9 cellular contexts compared by ENCODE assay signal in genomic region chr3:75192065-75192658, GRCh38.
DNase-seq lines count a peak whose midpoint lies in the region; ATAC-seq and TF ChIP-seq lines count a peak whose summit lies in the region.
"Had no signal": no experiment of that assay in that cellular context is flagged by ENCODE, and none has a peak within 500 bp of the region (broad histone marks: within the 10 kb centered on the region; RNA-seq: fewer than 3 reads in every experiment).

No MANE protein-coding gene starts in this region.

- WGBS in body of pancreas, 2 donors: 42 to 50% methylated on average over 8 of the region's 8 CpGs

- intact Hi-C loops in CD4-positive, alpha-beta memory T cell (cut with micrococcal nuclease): no loop called here
- intact Hi-C loops in body of pancreas (cut with DNase I) (no loop called here), lower lobe of right lung (cut with DNase I) (no loop called here)

- H3K4me1 Mint-ChIP-seq in CD4-positive, alpha-beta memory T cell: no peaks in the 10 kb centered on the region
- H3K4me1 Mint-ChIP-seq in stimulated activated naive CD8-positive, alpha-beta T cell treated with anti-CD3 and anti-CD28 coated beads, Interleukin-15, amount 100 ng/mL, for 72 hours: no peaks in the 10 kb centered on the region
- H3K4me1 Mint-ChIP-seq: stimulated activated naive B cell treated with anti-CD40 and anti-IgM and Interleukin-4, amounts not matched to agents 10 μg/mL and 1 μg/mL and 100 μg/mL, for 72 hours had no signal

- peak in 4 of 5 donors; percentile 25 to 43 (median 28) for DNase-seq in CD4-positive, alpha-beta memory T cell
- DNase-seq in HS-27A (ENCODE audit: low read depth) (peak; percentile 20), T follicular helper cell (ENCODE audit: low read depth) (peak; percentile 25), body of pancreas (peak; percentile 25 to 50 (median 42)), lower lobe of right lung (no peak), NCI-H187 (lab: John Stamatoyannopoulos, UW) (no peak)
- peak; percentile 10 to 19 for DNase-seq in stimulated activated naive CD8-positive, alpha-beta T cell treated with anti-CD3 and anti-CD28 coated beads, Interleukin-15, amount 100 ng/mL, for 72 hours
- DNase-seq: stimulated activated naive B cell treated with anti-CD40 and anti-IgM and Interleukin-4, amounts not matched to agents 10 μg/mL and 1 μg/mL and 100 μg/mL, for 72 hours had no signal

- no peak overlapping the region for H3K4me3 ChIP-seq in CD4-positive, alpha-beta memory T cell (ENCODE audit: low read length in 2 of 2)
- H3K4me3 ChIP-seq in body of pancreas (no peak overlapping the region), lower lobe of right lung (no peak overlapping the region)

- ATAC-seq in GM18907 (IDR thresholded peaks at IDR 0.05; ENCODE audit: unreplicated experiment) (peak; percentile 89), body of pancreas (no peak), lower lobe of right lung (peak; percentile 32 to 65)
- ATAC-seq in stimulated activated naive CD8-positive, alpha-beta T cell treated with anti-CD3 and anti-CD28 coated beads, Interleukin-15, amount 100 ng/mL, for 72 hours: no peak

- TF ChIP-seq POLR2A in body of pancreas (IDR thresholded peaks at IDR 0.05): no peak

- TF ChIP-seq CTCF in body of pancreas (IDR thresholded peaks at IDR 0.05) (peak; percentile 51 to 88 (median 63)), lower lobe of right lung (IDR thresholded peaks at IDR 0.05) (peak; percentile 78)

- H3K27ac Mint-ChIP-seq in CD4-positive, alpha-beta memory T cell: no peak overlapping the region
- no peak overlapping the region for H3K27ac Mint-ChIP-seq in stimulated activated naive CD8-positive, alpha-beta T cell treated with anti-CD3 and anti-CD28 coated beads, Interleukin-15, amount 100 ng/mL, for 72 hours
- H3K27ac Mint-ChIP-seq: stimulated activated naive B cell treated with anti-CD40 and anti-IgM and Interleukin-4, amounts not matched to agents 10 μg/mL and 1 μg/mL and 100 μg/mL, for 72 hours had no signal

- H3K9me3 ChIP-seq in CD4-positive, alpha-beta memory T cell (ENCODE audit: control insufficient read depth in 1 of 2, low read length in 2 of 2): no peaks in the 10 kb centered on the region
- H3K9me3 ChIP-seq in body of pancreas (no peaks in the 10 kb centered on the region), lower lobe of right lung (no peaks in the 10 kb centered on the region)

- no peaks in the 10 kb centered on the region for H3K4me1 ChIP-seq in CD4-positive, alpha-beta memory T cell (ENCODE audit: insufficient read depth, low read length)
- H3K4me1 ChIP-seq in body of pancreas: no peaks in the 10 kb centered on the region
- H3K4me1 ChIP-seq in lower lobe of right lung: no peaks in the 10 kb centered on the region

- no peak overlapping the region for H3K27ac ChIP-seq in CD4-positive, alpha-beta memory T cell (ENCODE audit: low read depth, low read length)
- H3K27ac ChIP-seq in body of pancreas (no peak overlapping the region), lower lobe of right lung (no peak overlapping the region)

- POLR2A ChIA-PET in CD4-positive, alpha-beta memory T cell (lab: Charles Lee; ENCODE audit: partially characterized antibody): no interaction called here

- peaks cover 0 to 2% of the 10 kb centered on the region in 2 donors for H3K27me3 Mint-ChIP-seq in CD4-positive, alpha-beta memory T cell
- H3K27me3 Mint-ChIP-seq in stimulated activated naive CD8-positive, alpha-beta T cell treated with anti-CD3 and anti-CD28 coated beads, Interleukin-15, amount 100 ng/mL, for 72 hours: no peaks in the 10 kb centered on the region
- H3K27me3 Mint-ChIP-seq: stimulated activated naive B cell treated with anti-CD40 and anti-IgM and Interleukin-4, amounts not matched to agents 10 μg/mL and 1 μg/mL and 100 μg/mL, for 72 hours had no signal

- no peak overlapping the region for H3K4me3 Mint-ChIP-seq in CD4-positive, alpha-beta memory T cell
- H3K4me3 Mint-ChIP-seq in stimulated activated naive CD8-positive, alpha-beta T cell treated with anti-CD3 and anti-CD28 coated beads, Interleukin-15, amount 100 ng/mL, for 72 hours: no peak overlapping the region
- H3K4me3 Mint-ChIP-seq: stimulated activated naive B cell treated with anti-CD40 and anti-IgM and Interleukin-4, amounts not matched to agents 10 μg/mL and 1 μg/mL and 100 μg/mL, for 72 hours had no signal

- H3K27me3 ChIP-seq in CD4-positive, alpha-beta memory T cell (ENCODE audit: insufficient read depth, low read length): no peaks in the 10 kb centered on the region
- H3K27me3 ChIP-seq in body of pancreas: no peaks in the 10 kb centered on the region
- H3K27me3 ChIP-seq in lower lobe of right lung (ENCODE audit: low read depth): no peaks in the 10 kb centered on the region

- no peaks in the 10 kb centered on the region for H3K36me3 ChIP-seq in CD4-positive, alpha-beta memory T cell (ENCODE audit: insufficient read depth, low read length)
- no peaks in the 10 kb centered on the region for H3K36me3 ChIP-seq in body of pancreas (replicated peaks in 1 of 2; ENCODE audit: insufficient read depth in 1 of 2, low read depth in 2 of 2)
- H3K36me3 ChIP-seq in lower lobe of right lung: no peaks in the 10 kb centered on the region

- CTCF ChIA-PET in CD4-positive, alpha-beta memory T cell (lab: Charles Lee; ENCODE audit: partially characterized antibody): interaction anchor here (0.7 to 2.1 kb wide), 6 partner anchors 9 to 237 kb away, joined by 3 to 11 read pairs (median 5); no protein-coding TSS in a partner anchor

- H3K9me3 Mint-ChIP-seq in CD4-positive, alpha-beta memory T cell: no peaks in the 10 kb centered on the region
- H3K9me3 Mint-ChIP-seq in stimulated activated naive CD8-positive, alpha-beta T cell treated with anti-CD3 and anti-CD28 coated beads, Interleukin-15, amount 100 ng/mL, for 72 hours: no peaks in the 10 kb centered on the region
- H3K9me3 Mint-ChIP-seq: stimulated activated naive B cell treated with anti-CD40 and anti-IgM and Interleukin-4, amounts not matched to agents 10 μg/mL and 1 μg/mL and 100 μg/mL, for 72 hours had no signal

- H3K36me3 Mint-ChIP-seq in CD4-positive, alpha-beta memory T cell: no peaks in the 10 kb centered on the region
- H3K36me3 Mint-ChIP-seq: stimulated activated naive B cell treated with anti-CD40 and anti-IgM and Interleukin-4, amounts not matched to agents 10 μg/mL and 1 μg/mL and 100 μg/mL, for 72 hours had no signal

Comparison
In these comparisons a context has a peak if more than half of its experiments do, and no peak if none do; other contexts are left out.
1. DNase-seq: peak in CD4-positive, alpha-beta memory T cell (4 of 5), HS-27A (single experiment), T follicular helper cell (single experiment), body of pancreas (4 of 4) and stimulated activated naive CD8-positive, alpha-beta T cell treated with anti-CD3 and anti-CD28 coated beads, Interleukin-15, amount 100 ng/mL, for 72 hours (2 of 2); none in lower lobe of right lung (single experiment) and NCI-H187 (0 of 2).
2. ATAC-seq: peak in GM18907 (single experiment) and lower lobe of right lung (2 of 2); none in body of pancreas (single experiment) and stimulated activated naive CD8-positive, alpha-beta T cell treated with anti-CD3 and anti-CD28 coated beads, Interleukin-15, amount 100 ng/mL, for 72 hours (single experiment).